1 cellular context compared by ENCODE assay signal in genomic region chr12:55703288-55703687, GRCh38.
TF ChIP-seq lines count a peak whose summit lies in the region.

No MANE protein-coding gene starts in this region.

TF ChIP-seq in H1, 55 proteins besides CTCF, POLR2A, EP300 and RAD21:
- TF ChIP-seq SP1 (IDR thresholded peaks at IDR 0.05; ENCODE audit: low read depth, low read length) = no peak
- no peak for TF ChIP-seq TCF12 (IDR thresholded peaks at IDR 0.05; ENCODE audit: low read depth, low read length)
- TF ChIP-seq MAX (IDR thresholded peaks at IDR 0.05) = no peak
- no peak for TF ChIP-seq SP4 (IDR thresholded peaks at IDR 0.05; ENCODE audit: low read length)
- no peak for TF ChIP-seq CTBP2 (IDR thresholded peaks at IDR 0.05; ENCODE audit: borderline replicate concordance, insufficient read depth, insufficient read length, low read length)
- TF ChIP-seq CHD1 (IDR thresholded peaks at IDR 0.05; ENCODE audit: low read depth, low read length) = no peak
- TF ChIP-seq HDAC2 (IDR thresholded peaks at IDR 0.05; ENCODE audit: borderline replicate concordance in 1 of 2, low read depth in 2 of 2, low read length in 2 of 2) = no peak
- TF ChIP-seq, protein P1, sequence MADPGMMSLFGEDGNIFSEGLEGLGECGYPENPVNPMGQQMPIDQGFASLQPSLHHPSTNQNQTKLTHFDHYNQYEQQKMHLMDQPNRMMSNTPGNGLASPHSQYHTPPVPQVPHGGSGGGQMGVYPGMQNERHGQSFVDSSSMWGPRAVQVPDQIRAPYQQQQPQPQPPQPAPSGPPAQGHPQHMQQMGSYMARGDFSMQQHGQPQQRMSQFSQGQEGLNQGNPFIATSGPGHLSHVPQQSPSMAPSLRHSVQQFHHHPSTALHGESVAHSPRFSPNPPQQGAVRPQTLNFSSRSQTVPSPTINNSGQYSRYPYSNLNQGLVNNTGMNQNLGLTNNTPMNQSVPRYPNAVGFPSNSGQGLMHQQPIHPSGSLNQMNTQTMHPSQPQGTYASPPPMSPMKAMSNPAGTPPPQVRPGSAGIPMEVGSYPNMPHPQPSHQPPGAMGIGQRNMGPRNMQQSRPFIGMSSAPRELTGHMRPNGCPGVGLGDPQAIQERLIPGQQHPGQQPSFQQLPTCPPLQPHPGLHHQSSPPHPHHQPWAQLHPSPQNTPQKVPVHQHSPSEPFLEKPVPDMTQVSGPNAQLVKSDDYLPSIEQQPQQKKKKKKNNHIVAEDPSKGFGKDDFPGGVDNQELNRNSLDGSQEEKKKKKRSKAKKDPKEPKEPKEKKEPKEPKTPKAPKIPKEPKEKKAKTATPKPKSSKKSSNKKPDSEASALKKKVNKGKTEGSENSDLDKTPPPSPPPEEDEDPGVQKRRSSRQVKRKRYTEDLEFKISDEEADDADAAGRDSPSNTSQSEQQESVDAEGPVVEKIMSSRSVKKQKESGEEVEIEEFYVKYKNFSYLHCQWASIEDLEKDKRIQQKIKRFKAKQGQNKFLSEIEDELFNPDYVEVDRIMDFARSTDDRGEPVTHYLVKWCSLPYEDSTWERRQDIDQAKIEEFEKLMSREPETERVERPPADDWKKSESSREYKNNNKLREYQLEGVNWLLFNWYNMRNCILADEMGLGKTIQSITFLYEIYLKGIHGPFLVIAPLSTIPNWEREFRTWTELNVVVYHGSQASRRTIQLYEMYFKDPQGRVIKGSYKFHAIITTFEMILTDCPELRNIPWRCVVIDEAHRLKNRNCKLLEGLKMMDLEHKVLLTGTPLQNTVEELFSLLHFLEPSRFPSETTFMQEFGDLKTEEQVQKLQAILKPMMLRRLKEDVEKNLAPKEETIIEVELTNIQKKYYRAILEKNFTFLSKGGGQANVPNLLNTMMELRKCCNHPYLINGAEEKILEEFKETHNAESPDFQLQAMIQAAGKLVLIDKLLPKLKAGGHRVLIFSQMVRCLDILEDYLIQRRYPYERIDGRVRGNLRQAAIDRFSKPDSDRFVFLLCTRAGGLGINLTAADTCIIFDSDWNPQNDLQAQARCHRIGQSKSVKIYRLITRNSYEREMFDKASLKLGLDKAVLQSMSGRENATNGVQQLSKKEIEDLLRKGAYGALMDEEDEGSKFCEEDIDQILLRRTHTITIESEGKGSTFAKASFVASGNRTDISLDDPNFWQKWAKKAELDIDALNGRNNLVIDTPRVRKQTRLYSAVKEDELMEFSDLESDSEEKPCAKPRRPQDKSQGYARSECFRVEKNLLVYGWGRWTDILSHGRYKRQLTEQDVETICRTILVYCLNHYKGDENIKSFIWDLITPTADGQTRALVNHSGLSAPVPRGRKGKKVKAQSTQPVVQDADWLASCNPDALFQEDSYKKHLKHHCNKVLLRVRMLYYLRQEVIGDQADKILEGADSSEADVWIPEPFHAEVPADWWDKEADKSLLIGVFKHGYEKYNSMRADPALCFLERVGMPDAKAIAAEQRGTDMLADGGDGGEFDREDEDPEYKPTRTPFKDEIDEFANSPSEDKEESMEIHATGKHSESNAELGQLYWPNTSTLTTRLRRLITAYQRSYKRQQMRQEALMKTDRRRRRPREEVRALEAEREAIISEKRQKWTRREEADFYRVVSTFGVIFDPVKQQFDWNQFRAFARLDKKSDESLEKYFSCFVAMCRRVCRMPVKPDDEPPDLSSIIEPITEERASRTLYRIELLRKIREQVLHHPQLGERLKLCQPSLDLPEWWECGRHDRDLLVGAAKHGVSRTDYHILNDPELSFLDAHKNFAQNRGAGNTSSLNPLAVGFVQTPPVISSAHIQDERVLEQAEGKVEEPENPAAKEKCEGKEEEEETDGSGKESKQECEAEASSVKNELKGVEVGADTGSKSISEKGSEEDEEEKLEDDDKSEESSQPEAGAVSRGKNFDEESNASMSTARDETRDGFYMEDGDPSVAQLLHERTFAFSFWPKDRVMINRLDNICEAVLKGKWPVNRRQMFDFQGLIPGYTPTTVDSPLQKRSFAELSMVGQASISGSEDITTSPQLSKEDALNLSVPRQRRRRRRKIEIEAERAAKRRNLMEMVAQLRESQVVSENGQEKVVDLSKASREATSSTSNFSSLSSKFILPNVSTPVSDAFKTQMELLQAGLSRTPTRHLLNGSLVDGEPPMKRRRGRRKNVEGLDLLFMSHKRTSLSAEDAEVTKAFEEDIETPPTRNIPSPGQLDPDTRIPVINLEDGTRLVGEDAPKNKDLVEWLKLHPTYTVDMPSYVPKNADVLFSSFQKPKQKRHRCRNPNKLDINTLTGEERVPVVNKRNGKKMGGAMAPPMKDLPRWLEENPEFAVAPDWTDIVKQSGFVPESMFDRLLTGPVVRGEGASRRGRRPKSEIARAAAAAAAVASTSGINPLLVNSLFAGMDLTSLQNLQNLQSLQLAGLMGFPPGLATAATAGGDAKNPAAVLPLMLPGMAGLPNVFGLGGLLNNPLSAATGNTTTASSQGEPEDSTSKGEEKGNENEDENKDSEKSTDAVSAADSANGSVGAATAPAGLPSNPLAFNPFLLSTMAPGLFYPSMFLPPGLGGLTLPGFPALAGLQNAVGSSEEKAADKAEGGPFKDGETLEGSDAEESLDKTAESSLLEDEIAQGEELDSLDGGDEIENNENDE (IDR thresholded peaks at IDR 0.05; ENCODE audit: insufficient replicate concordance, low read length) = no peak
